Comparison of ENCODE assay signal across 26 cellular contexts in genomic region chr7:136656516-136656915, GRCh38.
"Had no signal": no experiment of that assay in that cellular context is flagged by ENCODE, and none has a peak within 500 bp of the region (broad histone marks: within the 10 kb centered on the region; RNA-seq: fewer than 3 reads in every experiment).

No MANE protein-coding gene starts in this region.

- H3K36me3 ChIP-seq: stomach, suprapubic skin, thoracic aorta, thyroid gland, tibial artery, tibial nerve, transverse colon, upper lobe of left lung, upper lobe of right lung, uterus, vagina had no signal

- H3K9me3 ChIP-seq: testis, thoracic aorta, thyroid gland, tibial artery, tibial nerve, transverse colon, upper lobe of left lung, upper lobe of right lung, uterus, vagina had no signal

- H3K4me3 ChIP-seq: stomach, suprapubic skin, testis, thoracic aorta, thyroid gland, tibial artery, tibial nerve, transverse colon, upper lobe of left lung, upper lobe of right lung, uterus, vagina had no signal

- H3K27me3 ChIP-seq: stomach, suprapubic skin, testis, thyroid gland, tibial artery, tibial nerve, transverse colon, upper lobe of left lung, upper lobe of right lung, uterus, vagina had no signal

- DNase-seq: stimulated activated CD4-positive, alpha-beta T cell treated with anti-CD3 and anti-CD28 coated beads, Interleukin-2, amount 100 ng/mL, for 48 hours; stimulated activated CD4-positive, alpha-beta T cell treated with anti-CD3 and anti-CD28 coated beads, Interleukin-4, amount 100 ng/mL, for 1 hour; stimulated activated CD4-positive, alpha-beta T cell treated with anti-CD3 and anti-CD28 coated beads, Interleukin-4, amount 100 ng/mL, for 24 hours; stimulated activated CD4-positive, alpha-beta T cell treated with anti-CD3 and anti-CD28 coated beads, Interleukin-4, amount 100 ng/mL, for 4 hours; stimulated activated CD8-positive, alpha-beta memory T cell treated with anti-CD3 and anti-CD28 coated beads, Interleukin-4, amount 100 ng/mL, for 48 hours; stimulated activated naive B cell treated with anti-CD40 and anti-IgM and Interleukin-4, amounts not matched to agents 10 μg/mL and 1 μg/mL and 100 μg/mL, for 72 hours; stimulated activated naive CD4-positive, alpha-beta T cell; stimulated activated naive CD4-positive, alpha-beta T cell treated with Interleukin-2 at 50 U/mL for 16 hours; stimulated activated naive CD8-positive, alpha-beta T cell treated with anti-CD3 and anti-CD28 coated beads, Interleukin-15, amount 100 ng/mL, for 72 hours; stimulated activated naive CD8-positive, alpha-beta T cell treated with anti-CD3 and anti-CD28 coated beads, Interleukin-15, Interleukin-2, amounts not matched to agents 100 U/mL and 50 U/mL, for 24 hours; stomach; substantia nigra; testis; thyroid gland; tibial artery; transverse colon; trophoblast cell; upper lobe of left lung; upper lobe of right lung; uterus had no signal

- ATAC-seq: stimulated activated effector memory CD8-positive, alpha-beta T cell treated with anti-CD3 and anti-CD28 coated beads, Interleukin-12 subunit alpha, Interleukin-12 subunit beta, amount 100 ng/mL, for 72 hours; stimulated activated memory B cell treated with anti-CD40 and anti-IgM and Interleukin-4, amounts not matched to agents 10 μg/mL and 1 μg/mL and 100 μg/mL, for 72 hours; stimulated activated naive B cell treated with anti-CD40 and anti-IgM and Interleukin-4, amounts not matched to agents 10 μg/mL and 1 μg/mL and 100 μg/mL, for 72 hours; stimulated activated naive CD8-positive, alpha-beta T cell treated with anti-CD3 and anti-CD28 coated beads, Interleukin-15, amount 100 ng/mL, for 72 hours; stimulated activated naive CD8-positive, alpha-beta T cell treated with anti-CD3 and anti-CD28 coated beads, Interleukin-15, Interleukin-2, amounts not matched to agents 100 U/mL and 50 U/mL, for 24 hours; upper lobe of right lung had no signal

- H3K27ac ChIP-seq: stomach, suprapubic skin, testis, thoracic aorta, thyroid gland, tibial artery, tibial nerve, upper lobe of left lung, upper lobe of right lung, uterus, vagina had no signal

- H3K4me1 ChIP-seq: suprapubic skin, testis, thyroid gland, tibial artery, tibial nerve, transverse colon, upper lobe of left lung, upper lobe of right lung, uterus, vagina had no signal
